ENCODE assay signal across 16 cellular contexts in genomic region chr12:130014485-130014807, GRCh38.
DNase-seq lines count a peak whose midpoint lies in the region; ATAC-seq and TF ChIP-seq lines count a peak whose summit lies in the region.
"Had no signal": no experiment of that assay in that cellular context is flagged by ENCODE, and none has a peak within 500 bp of the region (broad histone marks: within the 10 kb centered on the region; RNA-seq: fewer than 3 reads in every experiment).

No MANE protein-coding gene starts in this region.

- H3K9me3 ChIP-seq in H9 (ENCODE audit: control insufficient read depth, low read depth, low read length): no peaks in the 10 kb centered on the region
- no peaks in the 10 kb centered on the region for H3K9me3 ChIP-seq in naive thymus-derived CD4-positive, alpha-beta T cell (ENCODE audit: control insufficient read depth in 2 of 3, low read length in 3 of 3)
- H3K9me3 ChIP-seq: heart right ventricle had no signal

- TF ChIP-seq CTCF in H9 (conservative IDR thresholded peaks at IDR 0.05): peak; percentile 21; the same call in 2 of the 3 replicates

- H2BK5ac ChIP-seq in H9 (ENCODE audit: insufficient read length, low read length): no peak overlapping the region

- H3K4me3 ChIP-seq in naive thymus-derived CD4-positive, alpha-beta T cell (ENCODE audit: low read length): no peak overlapping the region
- H3K4me3 ChIP-seq: heart right ventricle had no signal

- H2AK5ac ChIP-seq in H9 (ENCODE audit: insufficient read length, low read length): no peak overlapping the region

- H3K36me3 Mint-ChIP-seq in H9 (ENCODE audit: insufficient read depth in 1 of 3, low read depth in 3 of 3): no peaks in the 10 kb centered on the region
- H3K36me3 Mint-ChIP-seq in naive thymus-derived CD4-positive, alpha-beta T cell: no peaks in the 10 kb centered on the region
- H3K36me3 Mint-ChIP-seq: brain; mesothelial cell of epicardium; stimulated activated memory B cell treated with anti-CD40 and anti-IgM and Interleukin-4, amounts not matched to agents 10 μg/mL and 1 μg/mL and 100 μg/mL, for 72 hours had no signal

- H4K20me1 ChIP-seq in H9 (ENCODE audit: control insufficient read depth, insufficient read depth, insufficient read length): no peaks in the 10 kb centered on the region

- no peak overlapping the region for H2AFZ ChIP-seq in H9 (ENCODE audit: low read length)

- H3K4me1 Mint-ChIP-seq in H9: peaks cover 20 to 22% of the 10 kb centered on the region in 2 experiments
- H3K4me1 Mint-ChIP-seq in naive thymus-derived CD4-positive, alpha-beta T cell: no peaks in the 10 kb centered on the region
- H3K4me1 Mint-ChIP-seq: activated T-helper 17 cell treated with anti-CD3 and anti-CD28 coated beads, Interleukin-2, amount 50 U/mL, for 72 hours; mesothelial cell of epicardium; stimulated activated memory B cell treated with anti-CD40 and anti-IgM and Interleukin-4, amounts not matched to agents 10 μg/mL and 1 μg/mL and 100 μg/mL, for 72 hours had no signal

- H3K4me3 Mint-ChIP-seq in H9: peak overlapping the region in 1 of 2 experiments; percentile 30; a peak in 2 of 5 replicates
- H3K4me3 Mint-ChIP-seq in naive thymus-derived CD4-positive, alpha-beta T cell: no peak overlapping the region
- H3K4me3 Mint-ChIP-seq: activated T-helper 17 cell treated with anti-CD3 and anti-CD28 coated beads, Interleukin-2, amount 50 U/mL, for 72 hours; brain; HFFc6; mesothelial cell of epicardium; stimulated activated memory B cell treated with anti-CD40 and anti-IgM and Interleukin-4, amounts not matched to agents 10 μg/mL and 1 μg/mL and 100 μg/mL, for 72 hours had no signal

- CTCF ChIA-PET in naive thymus-derived CD4-positive, alpha-beta T cell (lab: Charles Lee): interaction anchor here (1.2 kb wide), 1 partner anchor 13 kb away, joined by 4 read pairs; no protein-coding TSS in a partner anchor

- no peaks in the 10 kb centered on the region for H3K79me2 ChIP-seq in H9 (ENCODE audit: insufficient read depth, low read length)

- H4K5ac ChIP-seq in H9 (ENCODE audit: insufficient read length, low read depth, low read length): no peak overlapping the region

- in situ Hi-C loops in SK-MEL-5 (cut with HindIII; ENCODE audit: low pct_unique_long_range_greater_than_20kb, low sequenced_read_pairs): no loop called here

- H3K23me2 ChIP-seq in H9 (ENCODE audit: insufficient read length, low read depth, low read length, poor library complexity, severe bottlenecking): peaks cover 5% of the 10 kb centered on the region

- no peak overlapping the region for H4K91ac ChIP-seq in H9 (ENCODE audit: insufficient read length, low read depth, low read length)

- no peak overlapping the region for H3K18ac ChIP-seq in H9 (ENCODE audit: insufficient read length, low read depth, low read length)

- no peak overlapping the region for H2BK20ac ChIP-seq in H9 (ENCODE audit: low read depth, low read length, poor library complexity, severe bottlenecking)

- no peak overlapping the region for H3K14ac ChIP-seq in H9 (ENCODE audit: insufficient read depth, low read length)

- H3K4me2 ChIP-seq in H9 (ENCODE audit: insufficient read depth, insufficient read length, low read length): peak overlapping the region; percentile 37

- no peaks in the 10 kb centered on the region; the same call in 1 of the 2 replicates for H3K27me3 ChIP-seq in H9 (ENCODE audit: insufficient read depth, low read length)
- H3K27me3 ChIP-seq in naive thymus-derived CD4-positive, alpha-beta T cell (ENCODE audit: control insufficient read depth in 2 of 2, insufficient read depth in 2 of 2, low read length in 2 of 2): no peaks in the 10 kb centered on the region

- no peak overlapping the region for H3K9ac ChIP-seq in H9 (ENCODE audit: extremely low read depth, insufficient read length, low read length)

- H3K56ac ChIP-seq in H9 (ENCODE audit: insufficient read length, low read depth, low read length): no peak overlapping the region

- no peaks in the 10 kb centered on the region for H3K79me1 ChIP-seq in H9 (ENCODE audit: insufficient read depth, low read depth, low read length, poor library complexity, severe bottlenecking)

- H3K27ac Mint-ChIP-seq in H9: no peak overlapping the region
- no peak overlapping the region for H3K27ac Mint-ChIP-seq in naive thymus-derived CD4-positive, alpha-beta T cell
- H3K27ac Mint-ChIP-seq: activated T-helper 17 cell treated with anti-CD3 and anti-CD28 coated beads, Interleukin-2, amount 50 U/mL, for 72 hours; brain; HFFc6; mesothelial cell of epicardium; stimulated activated memory B cell treated with anti-CD40 and anti-IgM and Interleukin-4, amounts not matched to agents 10 μg/mL and 1 μg/mL and 100 μg/mL, for 72 hours had no signal

- DNase-seq in NCI-H1417 (lab: John Stamatoyannopoulos, UW): peak in 2 of 3 experiments; percentile 54 to 58
- DNase-seq in NCI-H1417 treated with DMSO at 0.1 percent for 48 hours (lab: John Stamatoyannopoulos, UW): no peak
- peak; percentile 71 for DNase-seq in H9
- peak; percentile 11 for DNase-seq in SK-MEL-5 (ENCODE audit: low read depth, low spot score)
- peak; percentile 14 for DNase-seq in kidney tubule cell (ENCODE audit: low spot score)
- DNase-seq in NCI-H446 (lab: John Stamatoyannopoulos, UW): no peak
- no peak for DNase-seq in naive thymus-derived CD4-positive, alpha-beta T cell
- DNase-seq: activated CD4-positive, CD25-positive, alpha-beta regulatory T cell treated with anti-CD3 and anti-CD28 coated beads, Interleukin-2, amount 50 U/mL, for 72 hours; heart right ventricle; HFFc6; NK-92 treated with Interleukin-12 subunit alpha and Interleukin-12 subunit beta, amount 100 ng/mL, for 24 hours had no signal

- peaks cover 22% of the 10 kb centered on the region for H3K27me3 Mint-ChIP-seq in H9 (ENCODE audit: low read depth)
- peaks cover 4 to 25% (median 6%) of the 10 kb centered on the region in 5 donors for H3K27me3 Mint-ChIP-seq in naive thymus-derived CD4-positive, alpha-beta T cell
- H3K27me3 Mint-ChIP-seq: stimulated activated memory B cell treated with anti-CD40 and anti-IgM and Interleukin-4, amounts not matched to agents 10 μg/mL and 1 μg/mL and 100 μg/mL, for 72 hours had no signal

- no peak overlapping the region for H3K4ac ChIP-seq in H9 (ENCODE audit: low read depth, low read length)

- no peak overlapping the region for H3K23ac ChIP-seq in H9 (ENCODE audit: insufficient read length, low read depth, low read length)

- no peak for ATAC-seq in GM21360 (IDR thresholded peaks at IDR 0.05; ENCODE audit: unreplicated experiment)
- no peak for ATAC-seq in naive thymus-derived CD4-positive, alpha-beta T cell

- H3T11ph ChIP-seq in H9 (ENCODE audit: low read length): no peak overlapping the region

- intact Hi-C loops in naive thymus-derived CD4-positive, alpha-beta T cell (cut with micrococcal nuclease): loop anchor here (2.0 to 5.0 kb wide), 3 partner anchors 1046 to 1752 kb away; no protein-coding TSS in a partner anchor

- H2BK120ac ChIP-seq in H9 (ENCODE audit: low read depth, low read length, poor library complexity, severe bottlenecking): no peak overlapping the region

- no peaks in the 10 kb centered on the region; a peak in 1 of 5 replicates for H3K9me3 Mint-ChIP-seq in H9
- no peaks in the 10 kb centered on the region for H3K9me3 Mint-ChIP-seq in naive thymus-derived CD4-positive, alpha-beta T cell
- H3K9me3 Mint-ChIP-seq: activated T-helper 17 cell treated with anti-CD3 and anti-CD28 coated beads, Interleukin-2, amount 50 U/mL, for 72 hours; mesothelial cell of epicardium; stimulated activated memory B cell treated with anti-CD40 and anti-IgM and Interleukin-4, amounts not matched to agents 10 μg/mL and 1 μg/mL and 100 μg/mL, for 72 hours had no signal

- no CpG with 5 or more reads among the region's 11 CpGs for WGBS in H9 (ENCODE audit: extremely low coverage, insufficient read length, low lambda C conversion rate)

- POLR2A ChIA-PET in naive thymus-derived CD4-positive, alpha-beta T cell (lab: Charles Lee): no interaction called here

- no peak overlapping the region for H2BK12ac ChIP-seq in H9 (ENCODE audit: insufficient read length, low read depth, low read length)

- H2BK15ac ChIP-seq in H9 (ENCODE audit: low read depth, low read length): no peak overlapping the region

- no peaks in the 10 kb centered on the region for H3K36me3 ChIP-seq in naive thymus-derived CD4-positive, alpha-beta T cell (ENCODE audit: control insufficient read depth in 2 of 3, insufficient read depth in 3 of 3, low read length in 3 of 3)
- H3K36me3 ChIP-seq: heart right ventricle had no signal

- peaks cover 3% of the 10 kb centered on the region; the same call in 1 of the 2 replicates for H3K4me1 ChIP-seq in H9 (ENCODE audit: insufficient read depth, low read length)
- H3K4me1 ChIP-seq in naive thymus-derived CD4-positive, alpha-beta T cell (ENCODE audit: control insufficient read depth in 2 of 2, insufficient read depth in 2 of 2, low read length in 2 of 2): no peaks in the 10 kb centered on the region
- H3K4me1 ChIP-seq: heart right ventricle had no signal

- H4K8ac ChIP-seq in H9 (replicated peaks; ENCODE audit: insufficient read length, low read depth, low read length): no peak overlapping the region

- no peak overlapping the region for H3K27ac ChIP-seq in H9 (ENCODE audit: insufficient read length, low read depth, low read length)
- H3K27ac ChIP-seq in naive thymus-derived CD4-positive, alpha-beta T cell (ENCODE audit: low read depth, low read length): no peak overlapping the region
- H3K27ac ChIP-seq: heart right ventricle had no signal

Comparison
In these comparisons a context has a peak if more than half of its experiments do, and no peak if none do; other contexts are left out.
1. DNase-seq: peak in NCI-H1417 (2 of 3), H9 (single experiment), SK-MEL-5 (single experiment) and kidney tubule cell (single experiment); none in NCI-H1417 treated with DMSO at 0.1 percent for 48 hours (single experiment), NCI-H446 (0 of 2) and naive thymus-derived CD4-positive, alpha-beta T cell (0 of 9).